22 cellular contexts compared by ENCODE assay signal in genomic region chr12:63855299-63855698, GRCh38.
"Had no signal": no experiment of that assay in that cellular context is flagged by ENCODE, and none has a peak within 500 bp of the region (broad histone marks: within the 10 kb centered on the region; RNA-seq: fewer than 3 reads in every experiment).

No MANE protein-coding gene starts in this region.

- H3K9me3 ChIP-seq: esophagus muscularis mucosa, gastroesophageal sphincter, heart left ventricle, lower lobe of right lung had no signal

- H3K4me2 ChIP-seq: hepatocyte had no signal

- H3K4me1 Mint-ChIP-seq: immature natural killer cell had no signal

- H3K4me3 ChIP-seq: coronary artery, dorsolateral prefrontal cortex, esophagus muscularis mucosa, gastroesophageal sphincter, heart left ventricle, hepatocyte, lower lobe of right lung had no signal

- ATAC-seq: gastroesophageal sphincter, heart left ventricle, left colon, left lobe of liver, left ventricle myocardium superior, lower lobe of right lung had no signal

- H3K27me3 ChIP-seq: dorsolateral prefrontal cortex, esophagus muscularis mucosa, gastroesophageal sphincter, heart left ventricle, hepatocyte had no signal

- DNase-seq: dermis blood vessel endothelial cell; dorsolateral prefrontal cortex; effector CD4-positive, alpha-beta T cell; effector memory CD4-positive, alpha-beta T cell; foreskin fibroblast; foreskin melanocyte; heart left ventricle; hypothalamus; immature natural killer cell; islet precursor cell; kidney; kidney glomerular epithelial cell; left colon; left ventricle myocardium superior; lower lobe of right lung; mesendoderm; midbrain had no signal

- H2AFZ ChIP-seq: hepatocyte had no signal

- H3K4me1 ChIP-seq: heart left ventricle, lower lobe of right lung had no signal

- H3K4me3 Mint-ChIP-seq: immature natural killer cell had no signal

- H3K36me3 ChIP-seq: esophagus muscularis mucosa, gastroesophageal sphincter, heart left ventricle, lower lobe of right lung had no signal

- H3K27ac ChIP-seq: coronary artery, dorsolateral prefrontal cortex, esophagus muscularis mucosa, gastroesophageal sphincter, heart left ventricle, hepatocyte, lower lobe of right lung had no signal

- H3K36me3 Mint-ChIP-seq: immature natural killer cell had no signal

- H3K9me3 Mint-ChIP-seq: immature natural killer cell had no signal

- H3K27ac Mint-ChIP-seq: immature natural killer cell had no signal
